Comparison of ENCODE assay signal across 17 cellular contexts in genomic region chr1:202199141-202199889, GRCh38. TPM values are rescaled to one million over a fixed set of nuclear protein-coding genes. Genes with fewer than 3 reads are reported as not detected.
DNase-seq lines count a peak whose midpoint lies in the region; ATAC-seq, FAIRE-seq and TF ChIP-seq lines count a peak whose summit lies in the region.
"Had no signal": no experiment of that assay in that cellular context is flagged by ENCODE, and none has a peak within 500 bp of the region (broad histone marks: within the 10 kb centered on the region; RNA-seq: fewer than 3 reads in every experiment).

No MANE protein-coding gene starts in this region.

- DNase-seq in A549 (ENCODE audit: low read depth in 1 of 2, low spot score in 1 of 2), result no peak
- DNase-seq in naive thymus-derived CD4-positive, alpha-beta T cell, result no peak
- no peak for DNase-seq in NCI-H2227 (lab: John Stamatoyannopoulos, UW; ENCODE audit: unreplicated experiment)
- DNase-seq in GM23248, result no peak
- DNase-seq: activated CD4-positive, CD25-positive, alpha-beta regulatory T cell treated with anti-CD3 and anti-CD28 coated beads, Interleukin-2, amount 50 U/mL, for 72 hours; activated gamma-delta T cell treated with Interleukin-2 at 50 U/mL for 16 hours; NCI-H1930; NCI-H510A treated with DMSO at 0.1 percent for 48 hours had no signal

- peak overlapping the region in 6 of 10 donors; percentile 0 to 56 (median 28) for H3K4me3 Mint-ChIP-seq in naive thymus-derived CD4-positive, alpha-beta T cell

- no peaks in the 10 kb centered on the region for H3K36me3 Mint-ChIP-seq in naive thymus-derived CD4-positive, alpha-beta T cell

- H3K27ac ChIP-seq in A549 (peak overlapping the region; percentile 74 to 80), KOPT-K1 (ENCODE audit: low read depth, low read length, poor library complexity, severe bottlenecking) (peak overlapping the region; percentile 25), esophagus (ENCODE audit: low read depth in 2 of 2, low read length in 1 of 2) (peak overlapping the region; percentile 17 to 44), GM23248 (no peak overlapping the region)
- no peak overlapping the region for H3K27ac ChIP-seq in naive thymus-derived CD4-positive, alpha-beta T cell (ENCODE audit: low read depth, low read length)
- H3K27ac ChIP-seq: SK-N-MC had no signal

- H2AFZ ChIP-seq in GM23248, result no peak overlapping the region

- H4K20me1 ChIP-seq in GM23248 (ENCODE audit: insufficient read depth), result no peaks in the 10 kb centered on the region

- H3K9ac ChIP-seq in GM23248, result no peak overlapping the region

- FAIRE-seq in A549 (lab: Jason Lieb, UNC), result no peak
- FAIRE-seq: astrocyte, HepG2 had no signal

- TF ChIP-seq RAD21 in A549 (conservative IDR thresholded peaks at IDR 0.05 in 1 of 2, IDR thresholded peaks at IDR 0.05 in 1 of 2), result no peak

- H3K9me3 Mint-ChIP-seq in naive thymus-derived CD4-positive, alpha-beta T cell, result no peaks in the 10 kb centered on the region

- peak overlapping the region in 2 of 9 donors; percentile 25 to 63 for H3K27ac Mint-ChIP-seq in naive thymus-derived CD4-positive, alpha-beta T cell

- POLR2A ChIA-PET in A549 (lab: Yijun Ruan, JAX), result no interaction called here
- POLR2A ChIA-PET in naive thymus-derived CD4-positive, alpha-beta T cell (lab: Charles Lee), result no interaction called here

- peaks cover 9 to 59% (median 31%) of the 10 kb centered on the region in 7 donors for H3K4me1 Mint-ChIP-seq in naive thymus-derived CD4-positive, alpha-beta T cell

- no peak for TF ChIP-seq CTCF in A549 (IDR thresholded peaks at IDR 0.05)

- H3K36me3 ChIP-seq in KOPT-K1 (ENCODE audit: insufficient read depth, low read length) (no peaks in the 10 kb centered on the region), esophagus (ENCODE audit: control insufficient read depth in 2 of 2, insufficient read depth in 2 of 2, low read length in 1 of 2) (no peaks in the 10 kb centered on the region), GM23248 (ENCODE audit: low read depth) (no peaks in the 10 kb centered on the region)
- no peaks in the 10 kb centered on the region for H3K36me3 ChIP-seq in naive thymus-derived CD4-positive, alpha-beta T cell (ENCODE audit: control insufficient read depth in 2 of 3, insufficient read depth in 3 of 3, low read length in 3 of 3)

- TF ChIP-seq POLR2A in A549 (IDR thresholded peaks at IDR 0.05; ENCODE audit: low read length), result no peak

- peak in 1 of 2 experiments; percentile 16; a peak in 1 of 6 replicates for ATAC-seq in A549
- ATAC-seq in naive thymus-derived CD4-positive, alpha-beta T cell, result no peak
- no peak for ATAC-seq in GM19328 (IDR thresholded peaks at IDR 0.05; ENCODE audit: unreplicated experiment)
- no peak for ATAC-seq in GM19467 (IDR thresholded peaks at IDR 0.05; ENCODE audit: unreplicated experiment)
- ATAC-seq: HepG2 had no signal

- 38% methylated on average over 14 of the region's 16 CpGs for WGBS in A549 (ENCODE audit: missing lambda C conversion rate)
- 23 to 35% methylated on average over 9 to 16 of the region's 16 CpGs for WGBS in esophagus, 2 donors
- 33 to 46% methylated on average over 9 to 16 of the region's 16 CpGs for WGBS in GM23248 (ENCODE audit: low coverage in 1 of 2, low lambda C conversion rate in 2 of 2, missing lambda C conversion rate in 2 of 2), 2 experiments

- peak overlapping the region; percentile 76 for H3K4me2 ChIP-seq in A549
- no peak overlapping the region for H3K4me2 ChIP-seq in GM23248 (ENCODE audit: unreplicated experiment)

- H3K9me3 ChIP-seq in A549, result no peaks in the 10 kb centered on the region
- no peaks in the 10 kb centered on the region for H3K9me3 ChIP-seq in KOPT-K1 (ENCODE audit: insufficient read depth, low read length, poor library complexity, severe bottlenecking)
- no peaks in the 10 kb centered on the region for H3K9me3 ChIP-seq in esophagus (ENCODE audit: control insufficient read depth in 2 of 2, insufficient read depth in 1 of 2, low read depth in 1 of 2, low read length in 1 of 2)
- H3K9me3 ChIP-seq in naive thymus-derived CD4-positive, alpha-beta T cell (ENCODE audit: control insufficient read depth in 2 of 3, low read length in 3 of 3), result no peaks in the 10 kb centered on the region
- no peaks in the 10 kb centered on the region for H3K9me3 ChIP-seq in GM23248 (ENCODE audit: low read depth)

- H3K4me1 ChIP-seq in A549, result peaks cover 26% of the 10 kb centered on the region
- H3K4me1 ChIP-seq in esophagus (ENCODE audit: control insufficient read depth in 2 of 2, insufficient read depth in 2 of 2, low read length in 1 of 2), result peaks cover 2 to 3% of the 10 kb centered on the region in 2 donors
- peaks cover 6 to 59% of the 10 kb centered on the region in 2 donors for H3K4me1 ChIP-seq in naive thymus-derived CD4-positive, alpha-beta T cell (ENCODE audit: control insufficient read depth in 2 of 2, insufficient read depth in 2 of 2, low read length in 2 of 2)
- no peaks in the 10 kb centered on the region for H3K4me1 ChIP-seq in GM23248 (ENCODE audit: insufficient read depth)

- peaks cover 11 to 46% (median 16%) of the 10 kb centered on the region in 5 donors for H3K27me3 Mint-ChIP-seq in naive thymus-derived CD4-positive, alpha-beta T cell

- no peaks in the 10 kb centered on the region for H3K79me2 ChIP-seq in GM23248 (ENCODE audit: insufficient read depth)

- H3K4me3 ChIP-seq in A549 (no peak overlapping the region), esophagus (ENCODE audit: low read depth in 1 of 2, low read length in 2 of 2) (no peak overlapping the region), GM23248 (no peak overlapping the region)
- no peak overlapping the region for H3K4me3 ChIP-seq in naive thymus-derived CD4-positive, alpha-beta T cell (ENCODE audit: low read length)
- H3K4me3 ChIP-seq: SK-N-MC had no signal

- in situ Hi-C loops in GM23248 (cut with MboI), result no loop called here

- intact Hi-C loops in naive thymus-derived CD4-positive, alpha-beta T cell (cut with micrococcal nuclease), result no loop called here

- peak in 1 of 2 experiments; percentile 37; a peak in 1 of 5 replicates for TF ChIP-seq EP300 in A549 (IDR thresholded peaks at IDR 0.05)

- H3F3A ChIP-seq in GM23248 (ENCODE audit: insufficient read depth), result no peaks in the 10 kb centered on the region

- H3K9me2 ChIP-seq in GM23248 (ENCODE audit: insufficient read depth), result no peaks in the 10 kb centered on the region

- CTCF ChIA-PET in A549 (lab: Yijun Ruan, JAX), result interaction anchor here (0.9 to 2.7 kb wide), 11 partner anchors 10 to 520 kb away, joined by 3 to 20 read pairs (median 5); no protein-coding TSS in a partner anchor
- CTCF ChIA-PET in naive thymus-derived CD4-positive, alpha-beta T cell (lab: Charles Lee), result interaction anchor here (1.1 to 2.0 kb wide), 2 partner anchors 15 to 39 kb away, joined by 3 to 5 read pairs; partner anchors contain the start of gene PTPN7

- H3K27me3 ChIP-seq in esophagus (ENCODE audit: control insufficient read depth in 1 of 2, insufficient read depth in 2 of 2, low read length in 2 of 2) (no peaks in the 10 kb centered on the region), GM23248 (replicated peaks; ENCODE audit: insufficient read depth) (peaks cover 56% of the 10 kb centered on the region)
- H3K27me3 ChIP-seq in naive thymus-derived CD4-positive, alpha-beta T cell (ENCODE audit: control insufficient read depth in 2 of 2, insufficient read depth in 2 of 2, low read length in 2 of 2), result no peaks in the 10 kb centered on the region

RNA-seq across cellular contexts. Expression of gene LGR6, which starts 5.7 kb away (rescaled TPM):
- polyA plus RNA-seq in A549 (2011; rRNA removed) (0.84 and 1.3 TPM in 2 replicates), A549 (2017; fragmentation: RNase III; extraction: RNeasy Plus Mini Kit Qiagen cat#74134 plus additional on column Dnase treatment) (0.60 to 1.3 TPM (median 1.1 TPM) in 3 replicates), esophagus (1 to 10 TPM; 4.2 to 6.3 TPM), GM23248 (2016; fragmentation: Nextera tagmentation; extraction: Ambion mirVana) (not detected in 2 replicates)
- 0.15 and 0.19 TPM in 2 replicates for polyA plus RNA-seq in A549 (2012; cell fraction: cytosol; rRNA removed)
- 0.61 and 0.73 TPM in 2 replicates for polyA plus RNA-seq in A549 (2012; cell fraction: nucleus; rRNA removed)
- polyA minus RNA-seq in A549 (2011; rRNA and poly(A)+ RNA removed), result 3.1 and 4.3 TPM in 2 replicates
- total RNA-seq in naive thymus-derived CD4-positive, alpha-beta T cell, result 1 to 10 TPM in 1 of 5 experiments, under 1 TPM in 3, not detected in 1; 0.16 to 5.8 (median 0.67) TPM
- polyA plus RNA-seq in naive thymus-derived CD4-positive, alpha-beta T cell, result under 1 TPM; 0.22 to 0.29 TPM
- not detected in 2 replicates for total RNA-seq in GM23248 (2014; rRNA removed; shearing (Covaris generic))
- total RNA-seq: epithelial cell of proximal tubule, glomerular endothelial cell, HepG2 had no signal

RNA-seq across cellular contexts. Expression of gene PTPN7, which starts 38.9 kb away (rescaled TPM):
- polyA plus RNA-seq in A549 (2011; rRNA removed) (0.08 TPM in 1 of 2 replicates, not detected in the other), A549 (2017; fragmentation: RNase III; extraction: RNeasy Plus Mini Kit Qiagen cat#74134 plus additional on column Dnase treatment) (not detected in 3 replicates), esophagus (1 to 10 TPM; 1.6 to 1.9 TPM), GM23248 (2016; fragmentation: Nextera tagmentation; extraction: Ambion mirVana) (0.16 TPM in 1 of 2 replicates, not detected in the other)
- 0.03 and 0.07 TPM in 2 replicates for polyA plus RNA-seq in A549 (2012; cell fraction: cytosol; rRNA removed)
- polyA plus RNA-seq in A549 (2012; cell fraction: nucleus; rRNA removed), result 0.06 TPM in 1 of 2 replicates, not detected in the other
- polyA minus RNA-seq in A549 (2011; rRNA and poly(A)+ RNA removed), result not detected in 2 replicates
- 100 to 1,000 TPM in 2 of 5 experiments, 10 to 100 TPM in 3; 43.2 to 258 (median 97.0) TPM for total RNA-seq in naive thymus-derived CD4-positive, alpha-beta T cell
- polyA plus RNA-seq in naive thymus-derived CD4-positive, alpha-beta T cell, result 10 to 100 TPM; 40.4 to 78.6 TPM
- total RNA-seq in GM23248 (2014; rRNA removed; shearing (Covaris generic)), result not detected in 2 replicates
- total RNA-seq: HepG2 had no signal
- polyA plus RNA-seq: HepG2 had no signal

RNA-seq across cellular contexts. Expression of gene ARL8A, which starts 54.8 kb away (rescaled TPM):
- polyA plus RNA-seq in A549 (2011; rRNA removed), result 49.8 and 57.8 TPM in 2 replicates
- polyA plus RNA-seq in A549 (2012; cell fraction: cytosol; rRNA removed), result 31.8 and 37.2 TPM in 2 replicates
- 30.9 and 32.5 TPM in 2 replicates for polyA plus RNA-seq in A549 (2012; cell fraction: nucleus; rRNA removed)
- 18.0 to 25.6 TPM (median 23.4 TPM) in 3 replicates for polyA plus RNA-seq in A549 (2017; fragmentation: RNase III; extraction: RNeasy Plus Mini Kit Qiagen cat#74134 plus additional on column Dnase treatment)
- 26.5 and 50.1 TPM in 2 replicates for polyA minus RNA-seq in A549 (2011; rRNA and poly(A)+ RNA removed)
- 10 to 100 TPM; 18.3 to 18.6 TPM for polyA plus RNA-seq in esophagus
- total RNA-seq in naive thymus-derived CD4-positive, alpha-beta T cell, result 10 to 100 TPM; 38.2 to 99.4 (median 54.3) TPM
- polyA plus RNA-seq in naive thymus-derived CD4-positive, alpha-beta T cell, result 1 to 10 TPM; 5.5 to 6.3 TPM
- 25.0 and 32.5 TPM in 2 replicates for total RNA-seq in GM23248 (2014; rRNA removed; shearing (Covaris generic))
- polyA plus RNA-seq in GM23248 (2016; fragmentation: Nextera tagmentation; extraction: Ambion mirVana), result 33.5 and 33.9 TPM in 2 replicates

Comparison
In these comparisons a context has a peak if more than half of its experiments do, and no peak if none do; other contexts are left out.
1. H3K27ac ChIP-seq: peak in A549 (2 of 2), KOPT-K1 (single experiment) and esophagus (2 of 2); none in naive thymus-derived CD4-positive, alpha-beta T cell (single experiment) and GM23248 (single experiment).
2. RNA of gene PTPN7, which starts 38.9 kb away (polyA plus RNA-seq): 40.4 to 78.6 TPM in naive thymus-derived CD4-positive, alpha-beta T cell; 1.6 to 1.9 TPM in esophagus, 0.03 to 0.08 TPM in A549 and 0.16 TPM in GM23248; every median in the first group is over 10 times any median in the second.